ENCODE assay signal across 20 cellular contexts in genomic region chr6:2919886-2920285, GRCh38.
"Had no signal": no experiment of that assay in that cellular context is flagged by ENCODE, and none has a peak within 500 bp of the region (broad histone marks: within the 10 kb centered on the region; RNA-seq: fewer than 3 reads in every experiment).

No MANE protein-coding gene starts in this region.

- H3K27ac Mint-ChIP-seq: nephron had no signal

- H3K9me3 ChIP-seq: colonic mucosa, heart left ventricle, mucosa of descending colon, neutrophil, suprapubic skin, tibial artery, upper lobe of right lung had no signal

- H3K27me3 ChIP-seq: colonic mucosa, heart left ventricle, neutrophil, suprapubic skin, tibial artery, upper lobe of right lung had no signal

- H3K4me1 ChIP-seq: colonic mucosa, suprapubic skin, tibial artery had no signal

- H3K27ac ChIP-seq: colonic mucosa, neutrophil, suprapubic skin, tibial artery, upper lobe of right lung had no signal

- H3K36me3 ChIP-seq: colonic mucosa, heart left ventricle, neutrophil, suprapubic skin, tibial artery, upper lobe of right lung had no signal

- ATAC-seq: heart left ventricle; left lobe of liver; mucosa of descending colon; right cardiac atrium; stimulated activated naive CD8-positive, alpha-beta T cell treated with anti-CD3 and anti-CD28 coated beads, Interleukin-15, Interleukin-2, amounts not matched to agents 100 U/mL and 50 U/mL, for 24 hours; upper lobe of right lung had no signal

- H3K4me3 ChIP-seq: colonic mucosa, heart left ventricle, mucosa of descending colon, suprapubic skin, tibial artery, upper lobe of right lung had no signal

- H3K4me3 Mint-ChIP-seq: nephron had no signal

- FAIRE-seq: frontal cortex, islet of Langerhans, small intestine had no signal

- DNase-seq: caudate nucleus; effector CD4-positive, alpha-beta T cell; heart left ventricle; hypothalamus; kidney glomerular epithelial cell; mammary epithelial cell; mucosa of descending colon; right cardiac atrium; small intestine; stimulated activated CD4-positive, alpha-beta T cell treated with anti-CD3 and anti-CD28 coated beads, Interleukin-2, amount 100 ng/mL, for 48 hours; stimulated activated naive CD8-positive, alpha-beta T cell treated with anti-CD3 and anti-CD28 coated beads, Interleukin-15, Interleukin-2, amounts not matched to agents 100 U/mL and 50 U/mL, for 24 hours; tibial artery; upper lobe of right lung had no signal
